In the genomic region with DNA sequence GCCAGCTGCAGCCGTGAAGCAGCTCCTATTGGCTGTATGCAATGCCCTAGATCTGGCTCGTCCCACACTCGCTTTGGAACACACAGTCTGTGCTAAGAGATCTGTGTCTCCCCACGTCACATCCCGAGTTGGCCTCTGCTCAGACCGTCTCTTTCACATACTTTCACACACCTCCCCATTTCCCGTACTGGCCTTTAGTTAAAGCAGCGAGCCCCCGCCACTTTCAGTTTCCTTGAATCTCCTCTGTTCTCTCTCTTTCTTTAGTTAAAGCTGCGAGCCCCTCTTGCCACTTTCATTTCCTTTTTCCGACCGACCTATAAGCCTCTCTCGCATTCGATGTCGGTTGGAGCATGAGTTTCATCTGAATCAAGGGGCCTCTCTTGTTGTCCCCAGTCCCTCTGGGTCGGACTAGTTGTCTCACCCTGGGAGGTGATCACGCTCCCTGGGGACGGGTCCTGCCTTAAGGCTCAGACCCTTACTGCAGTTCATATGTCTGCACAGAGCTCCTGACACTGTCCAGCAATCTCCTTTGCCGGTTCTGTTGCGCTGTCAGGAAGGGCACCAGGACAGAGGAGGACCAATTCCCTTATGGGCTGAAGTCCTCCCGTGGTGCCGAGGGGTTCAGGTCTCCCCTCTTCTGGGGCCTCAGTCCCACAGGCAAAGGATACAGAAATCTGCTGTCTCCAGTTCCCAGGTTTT, we compare ENCODE assay signal across 13 cellular contexts. TPM values are rescaled to one million over a fixed set of nuclear protein-coding genes. Genes with fewer than 3 reads are reported as not detected.
A peak's percentile ranks its signal among the peaks of the same experiment; 100 is the strongest.
DNase-seq lines count a peak whose midpoint lies in the region; ATAC-seq and TF ChIP-seq lines count a peak whose summit lies in the region.
"Had no signal": no experiment of that assay in that cellular context is flagged by ENCODE, and none has a peak within 500 bp of the region (broad histone marks: within the 10 kb centered on the region; RNA-seq: fewer than 3 reads in every experiment).

No MANE protein-coding gene starts in this region.

- no peaks in the 10 kb centered on the region for H3K9me3 ChIP-seq in Karpas-422 (ENCODE audit: low read length)
- H3K9me3 ChIP-seq: SJSA1 had no signal

- H3K79me2 ChIP-seq in Karpas-422 (ENCODE audit: low read length): no peaks in the 10 kb centered on the region

- no peak overlapping the region for H2AFZ ChIP-seq in Karpas-422 (ENCODE audit: low read length)

- H3K36me3 Mint-ChIP-seq in activated naive CD8-positive, alpha-beta T cell treated with anti-CD3 and anti-CD28 coated beads, Interleukin-2, amount 10 ng/mL, durations not matched to agents 7 days and 5 days: peaks cover 9% of the 10 kb centered on the region

- DNase-seq in GM10248 (ENCODE audit: extremely low spot score) (peak; percentile 6), GM20000 (ENCODE audit: low spot score) (peak; percentile 11), Karpas-422 (no peak), NCI-H128 (lab: John Stamatoyannopoulos, UW; ENCODE audit: unreplicated experiment) (no peak), amygdala (lab: John Stamatoyannopoulos, UW) (no peak)
- no peak for DNase-seq in activated naive CD8-positive, alpha-beta T cell treated with anti-CD3 and anti-CD28 coated beads, Interleukin-2, amount 10 ng/mL, durations not matched to agents 7 days and 5 days
- DNase-seq: DMS153, left ventricle myocardium superior, posterior cingulate gyrus had no signal

- H3K4me1 ChIP-seq in Karpas-422 (ENCODE audit: low read length): no peaks in the 10 kb centered on the region
- H3K4me1 ChIP-seq: SJSA1 had no signal

- no peaks in the 10 kb centered on the region for H3K36me3 ChIP-seq in Karpas-422 (ENCODE audit: insufficient read depth, low read length)
- H3K36me3 ChIP-seq: SJSA1 had no signal

- peaks cover 13% of the 10 kb centered on the region for H3K4me1 Mint-ChIP-seq in activated naive CD8-positive, alpha-beta T cell treated with anti-CD3 and anti-CD28 coated beads, Interleukin-2, amount 10 ng/mL, durations not matched to agents 7 days and 5 days

- H3K4me3 ChIP-seq in Karpas-422 (ENCODE audit: low read length): no peak overlapping the region
- H3K4me3 ChIP-seq: SJSA1 had no signal

- H3K9me2 ChIP-seq in Karpas-422 (replicated peaks; ENCODE audit: insufficient read depth, low read length): no peaks in the 10 kb centered on the region

- TF ChIP-seq CTCF in GM10248 (IDR thresholded peaks at IDR 0.05; ENCODE audit: control extremely low read depth, extremely low read depth, low read depth, missing control alignments) (no peak), GM20000 (IDR thresholded peaks at IDR 0.05; ENCODE audit: extremely low read depth, missing control alignments) (no peak)

- no peaks in the 10 kb centered on the region for H3K27me3 ChIP-seq in Karpas-422 (ENCODE audit: low read length)
- H3K27me3 ChIP-seq: SJSA1 had no signal

- CTCF ChIA-PET in GM10248 (lab: Yijun Ruan, JAX): no interaction called here

- peak; percentile 82 for ATAC-seq in HG03460 (IDR thresholded peaks at IDR 0.05; ENCODE audit: unreplicated experiment)
- ATAC-seq in activated naive CD8-positive, alpha-beta T cell treated with anti-CD3 and anti-CD28 coated beads, Interleukin-2, amount 10 ng/mL, durations not matched to agents 7 days and 5 days (ENCODE audit: low read depth): peak; percentile 66
- ATAC-seq: left ventricle myocardium superior had no signal

- peak overlapping the region; percentile 86 for H3K27ac Mint-ChIP-seq in activated naive CD8-positive, alpha-beta T cell treated with anti-CD3 and anti-CD28 coated beads, Interleukin-2, amount 10 ng/mL, durations not matched to agents 7 days and 5 days

- H3K4me2 ChIP-seq in Karpas-422 (ENCODE audit: low read depth, low read length, poor library complexity, severe bottlenecking): no peak overlapping the region

- H3K9me3 Mint-ChIP-seq in activated naive CD8-positive, alpha-beta T cell treated with anti-CD3 and anti-CD28 coated beads, Interleukin-2, amount 10 ng/mL, durations not matched to agents 7 days and 5 days: peaks cover 9% of the 10 kb centered on the region

- POLR2A ChIA-PET in GM10248 (lab: Yijun Ruan, JAX): no interaction called here
- POLR2A ChIA-PET in activated naive CD8-positive, alpha-beta T cell treated with anti-CD3 and anti-CD28 coated beads, Interleukin-2, amount 10 ng/mL, durations not matched to agents 7 days and 5 days (lab: Charles Lee): no interaction called here

- no peaks in the 10 kb centered on the region for H3K27me3 Mint-ChIP-seq in activated naive CD8-positive, alpha-beta T cell treated with anti-CD3 and anti-CD28 coated beads, Interleukin-2, amount 10 ng/mL, durations not matched to agents 7 days and 5 days

- no peak overlapping the region for H3K27ac ChIP-seq in Karpas-422 (ENCODE audit: low read length)
- H3K27ac ChIP-seq: SJSA1 had no signal

- no peaks in the 10 kb centered on the region for H4K20me1 ChIP-seq in Karpas-422 (ENCODE audit: insufficient read depth, low read depth, low read length)

- H3K4me3 Mint-ChIP-seq in activated naive CD8-positive, alpha-beta T cell treated with anti-CD3 and anti-CD28 coated beads, Interleukin-2, amount 10 ng/mL, durations not matched to agents 7 days and 5 days: peak overlapping the region; percentile 77

- H3K9ac ChIP-seq in Karpas-422 (ENCODE audit: low read length): no peak overlapping the region

RNA-seq across cellular contexts. Expression of a gene that starts 42.6 kb away (rescaled TPM):
- under 1 TPM in 1 of 2 experiments, not detected in 1; 0.40 TPM for total RNA-seq in activated naive CD8-positive, alpha-beta T cell treated with anti-CD3 and anti-CD28 coated beads, Interleukin-2, amount 10 ng/mL, durations not matched to agents 7 days and 5 days
- not detected in 2 replicates for total RNA-seq in Karpas-422 (2014; rRNA removed; shearing (Covaris generic); ENCODE audit: low replicate concordance)
- total RNA-seq: frontal cortex, left ventricle myocardium superior, SJSA1, ureter had no signal

Comparison
In these comparisons a context has a peak if more than half of its experiments do, and no peak if none do; other contexts are left out.
1. DNase-seq: peak in GM10248 (single experiment) and GM20000 (single experiment); none in activated naive CD8-positive, alpha-beta T cell treated with anti-CD3 and anti-CD28 coated beads, Interleukin-2, amount 10 ng/mL, durations not matched to agents 7 days and 5 days (single experiment), Karpas-422 (single experiment), NCI-H128 (single experiment) and amygdala (0 of 56).